8 cellular contexts compared by ENCODE assay signal in the genomic region with DNA sequence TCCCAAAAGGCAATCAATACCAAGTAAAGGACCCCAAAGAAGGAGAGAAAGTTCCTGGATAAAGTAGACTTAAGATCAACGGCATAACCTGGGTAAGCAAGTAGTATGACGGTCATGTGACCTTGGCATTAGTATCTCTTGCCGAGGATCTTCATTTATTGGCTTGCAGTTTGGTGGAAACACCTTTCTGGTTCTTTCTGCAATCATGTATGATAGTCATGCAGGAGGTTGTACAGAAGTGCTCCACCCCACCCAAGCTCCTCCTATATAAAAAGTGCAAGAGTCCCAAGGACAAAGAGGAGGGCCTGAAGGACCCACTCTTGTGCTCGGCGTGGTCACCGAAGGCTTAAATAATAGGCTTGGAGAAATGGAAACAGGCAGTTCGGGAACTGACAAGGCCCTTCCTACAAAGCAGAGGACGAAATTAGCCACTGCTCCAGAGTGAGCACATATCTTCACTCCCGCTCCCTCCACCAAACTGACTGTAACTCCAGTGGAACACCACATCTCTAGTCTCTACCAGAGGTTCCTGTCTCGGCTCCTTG. TPM values are rescaled to one million over a fixed set of nuclear protein-coding genes. Genes with fewer than 3 reads are reported as not detected.
DNase-seq lines count a peak whose midpoint lies in the region; ATAC-seq and TF ChIP-seq lines count a peak whose summit lies in the region.

No MANE protein-coding gene starts in this region.

- H3K4me1 ChIP-seq in Karpas-422 (ENCODE audit: low read length) (peaks cover 64% of the 10 kb centered on the region), psoas muscle (peaks cover 60% of the 10 kb centered on the region)

- peak overlapping the region; percentile 75 for H3K4me3 ChIP-seq in Karpas-422 (ENCODE audit: low read length)
- H3K4me3 ChIP-seq in psoas muscle: peak overlapping the region; percentile 96

- H3K9me2 ChIP-seq in Karpas-422 (replicated peaks; ENCODE audit: insufficient read depth, low read length): no peaks in the 10 kb centered on the region

- no peaks in the 10 kb centered on the region for H3K9me3 Mint-ChIP-seq in activated T-helper 17 cell treated with anti-CD3 and anti-CD28 coated beads, Interleukin-2, amount 50 U/mL, for 72 hours

- peak overlapping the region; percentile 56; the same call in 1 of the 2 replicates for H3K27ac ChIP-seq in Karpas-422 (ENCODE audit: low read length)
- peak overlapping the region; percentile 92 for H3K27ac ChIP-seq in psoas muscle

- peak overlapping the region; percentile 81 for H3K4me3 Mint-ChIP-seq in activated T-helper 17 cell treated with anti-CD3 and anti-CD28 coated beads, Interleukin-2, amount 50 U/mL, for 72 hours

- intact Hi-C loops in Right ventricle myocardium superior (cut with DNase I) (no loop called here), psoas muscle (cut with DNase I) (no loop called here)

- WGBS in psoas muscle, 3 donors: 0 to 1% (median 0%) methylated on average over 10 of the region's 10 CpGs

- CTCF ChIA-PET in GM10248 (lab: Yijun Ruan, JAX): interaction anchor here (1.0 to 2.2 kb wide), 9 partner anchors 9 to 172 kb away, joined by 3 to 10 read pairs (median 3); a partner anchor contains a TSS

- peak; percentile 10 for ATAC-seq in GM18502 (IDR thresholded peaks at IDR 0.05; ENCODE audit: poor library complexity, unreplicated experiment)
- ATAC-seq in activated T-helper 17 cell treated with anti-CD3 and anti-CD28 coated beads, Interleukin-2, amount 50 U/mL, for 72 hours (replicated peaks): peak; percentile 2
- ATAC-seq in Right ventricle myocardium superior (ENCODE audit: poor library complexity): peak; percentile 7
- ATAC-seq in psoas muscle: peak in 3 of 4 donors; percentile 3 to 10 (median 4)
- ATAC-seq in GM18873 (IDR thresholded peaks at IDR 0.05; ENCODE audit: low FRiP score, unreplicated experiment): no peak

- H3K27me3 ChIP-seq in Karpas-422 (ENCODE audit: low read length) (no peaks in the 10 kb centered on the region), psoas muscle (ENCODE audit: insufficient read depth in 3 of 3, low read length in 2 of 3) (no peaks in the 10 kb centered on the region)

- no peak overlapping the region for H2AFZ ChIP-seq in Karpas-422 (ENCODE audit: low read length)

- peaks cover 56% of the 10 kb centered on the region for H3K36me3 Mint-ChIP-seq in activated T-helper 17 cell treated with anti-CD3 and anti-CD28 coated beads, Interleukin-2, amount 50 U/mL, for 72 hours (ENCODE audit: low read depth)

- peaks cover 23% of the 10 kb centered on the region for H3K4me1 Mint-ChIP-seq in activated T-helper 17 cell treated with anti-CD3 and anti-CD28 coated beads, Interleukin-2, amount 50 U/mL, for 72 hours

- DNase-seq in Karpas-422 (peak; percentile 77), Right ventricle myocardium superior (no peak), psoas muscle (no peak), iPS-NIHi11 (ENCODE audit: low spot score) (no peak), GM10248 (ENCODE audit: extremely low spot score) (no peak)

- no peaks in the 10 kb centered on the region for H4K20me1 ChIP-seq in Karpas-422 (ENCODE audit: insufficient read depth, low read depth, low read length)

- TF ChIP-seq CTCF in psoas muscle (IDR thresholded peaks at IDR 0.05) (no peak), GM10248 (IDR thresholded peaks at IDR 0.05; ENCODE audit: control extremely low read depth, extremely low read depth, low read depth, missing control alignments) (no peak)

- peaks cover 63% of the 10 kb centered on the region for H3K79me2 ChIP-seq in Karpas-422 (ENCODE audit: low read length)

- H3K4me2 ChIP-seq in Karpas-422 (ENCODE audit: low read depth, low read length, poor library complexity, severe bottlenecking): peak overlapping the region; percentile 94

- H3K9me3 ChIP-seq in Karpas-422 (ENCODE audit: low read length): no peaks in the 10 kb centered on the region
- H3K9me3 ChIP-seq in psoas muscle: no peaks in the 10 kb centered on the region

- peak overlapping the region; percentile 89 for H3K27ac Mint-ChIP-seq in activated T-helper 17 cell treated with anti-CD3 and anti-CD28 coated beads, Interleukin-2, amount 50 U/mL, for 72 hours

- peak overlapping the region; percentile 84 for H3K9ac ChIP-seq in Karpas-422 (ENCODE audit: low read length)

- POLR2A ChIA-PET in GM10248 (lab: Yijun Ruan, JAX): interaction anchor here (1.2 to 1.7 kb wide), 2 partner anchors 17 to 61 kb away, joined by 3 to 8 read pairs; a partner anchor contains a TSS

- H3K36me3 ChIP-seq in Karpas-422 (ENCODE audit: insufficient read depth, low read length) (peaks cover 11% of the 10 kb centered on the region; the same call in 1 of the 2 replicates), psoas muscle (ENCODE audit: insufficient read depth in 1 of 2, low read depth in 1 of 2) (peaks cover 0 to 27% of the 10 kb centered on the region in 2 donors)

- no peaks in the 10 kb centered on the region for H3K27me3 Mint-ChIP-seq in activated T-helper 17 cell treated with anti-CD3 and anti-CD28 coated beads, Interleukin-2, amount 50 U/mL, for 72 hours

RNA-seq across cellular contexts. Expression of a gene that starts 0.8 kb away (rescaled TPM):
- 80.4 and 158 TPM in 2 replicates for total RNA-seq in Karpas-422 (2014; rRNA removed; shearing (Covaris generic); ENCODE audit: low replicate concordance)
- 100 to 1,000 TPM; 230 to 363 TPM for total RNA-seq in activated T-helper 17 cell treated with anti-CD3 and anti-CD28 coated beads, Interleukin-2, amount 50 U/mL, for 72 hours
- total RNA-seq in Right ventricle myocardium superior (779 TPM), psoas muscle (100 to 1,000 TPM; 317 to 601 (median 394) TPM)
- polyA plus RNA-seq in psoas muscle: 100 to 1,000 TPM; 194 to 269 (median 216) TPM

RNA-seq across cellular contexts. Expression of a gene that starts 16.4 kb away (rescaled TPM):
- total RNA-seq in Karpas-422 (2014; rRNA removed; shearing (Covaris generic); ENCODE audit: low replicate concordance): 85.1 and 107 TPM in 2 replicates
- 100 to 1,000 TPM in 1 of 2 donors, 10 to 100 TPM in 1; 86.5 to 165 TPM for total RNA-seq in activated T-helper 17 cell treated with anti-CD3 and anti-CD28 coated beads, Interleukin-2, amount 50 U/mL, for 72 hours
- total RNA-seq in Right ventricle myocardium superior: 31.2 TPM
- total RNA-seq in psoas muscle: 10 to 100 TPM; 32.8 to 40.2 (median 33.8) TPM
- 10 to 100 TPM; 45.4 to 73.5 (median 65.0) TPM for polyA plus RNA-seq in psoas muscle

RNA-seq across cellular contexts. Expression of a gene that starts 32.6 kb away (rescaled TPM):
- total RNA-seq in Karpas-422 (2014; rRNA removed; shearing (Covaris generic); ENCODE audit: low replicate concordance): 32.7 and 38.9 TPM in 2 replicates
- total RNA-seq in activated T-helper 17 cell treated with anti-CD3 and anti-CD28 coated beads, Interleukin-2, amount 50 U/mL, for 72 hours: 1 to 10 TPM; 5.3 to 9.7 TPM
- 153 TPM for total RNA-seq in Right ventricle myocardium superior
- 10 to 100 TPM; 24.3 to 86.6 (median 54.7) TPM for total RNA-seq in psoas muscle
- polyA plus RNA-seq in psoas muscle: 100 to 1,000 TPM in 1 of 3 donors, 10 to 100 TPM in 2; 16.2 to 105 (median 63.5) TPM

RNA-seq across cellular contexts. Expression of a gene that starts 34.4 kb away (rescaled TPM):
- total RNA-seq in Karpas-422 (2014; rRNA removed; shearing (Covaris generic); ENCODE audit: low replicate concordance): 72.3 and 74.3 TPM in 2 replicates
- total RNA-seq in activated T-helper 17 cell treated with anti-CD3 and anti-CD28 coated beads, Interleukin-2, amount 50 U/mL, for 72 hours: 10 to 100 TPM; 24.4 to 74.5 TPM
- total RNA-seq in Right ventricle myocardium superior (38.6 TPM), psoas muscle (10 to 100 TPM; 22.1 to 37.5 (median 28.7) TPM)
- 10 to 100 TPM; 17.3 to 28.7 (median 17.4) TPM for polyA plus RNA-seq in psoas muscle

RNA-seq across cellular contexts. Expression of a gene that starts 39.3 kb away (rescaled TPM):
- total RNA-seq in Karpas-422 (2014; rRNA removed; shearing (Covaris generic); ENCODE audit: low replicate concordance): 5.9 and 8.1 TPM in 2 replicates
- total RNA-seq in activated T-helper 17 cell treated with anti-CD3 and anti-CD28 coated beads, Interleukin-2, amount 50 U/mL, for 72 hours: 10 to 100 TPM in 1 of 2 donors, 1 to 10 TPM in 1; 9.8 to 67.1 TPM
- total RNA-seq in Right ventricle myocardium superior (not detected), psoas muscle (under 1 TPM in 1 of 4 donors, not detected in 3; 0.32 TPM)
- under 1 TPM in 2 of 3 donors, not detected in 1; 0.57 to 0.68 TPM for polyA plus RNA-seq in psoas muscle
